ENCODE assay signal across 2 cellular contexts in the genomic region with DNA sequence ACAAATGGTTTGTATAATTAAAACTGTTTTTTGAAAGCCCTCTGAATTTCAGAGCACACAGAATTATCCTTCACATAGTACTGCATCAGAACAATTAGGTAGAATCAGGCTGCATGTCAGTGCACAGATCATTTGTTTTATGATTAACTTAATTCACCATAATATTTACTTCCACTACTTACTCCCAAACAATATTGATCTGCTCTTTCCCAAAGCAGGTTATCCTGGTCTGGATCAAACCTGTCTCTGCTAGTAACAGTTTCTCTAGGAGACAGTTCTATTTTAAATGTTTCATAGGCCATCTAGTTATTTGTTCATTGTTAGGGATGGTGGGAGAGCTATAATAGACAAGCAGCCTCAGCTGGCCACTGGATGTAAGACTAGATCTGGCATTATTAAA.
TF ChIP-seq lines count a peak whose summit lies in the region.

No MANE protein-coding gene starts in this region.

TF ChIP-seq in liver, 16 proteins besides CTCF, POLR2A, EP300 and RAD21 (continued from another document):
- TF ChIP-seq, protein P1, sequence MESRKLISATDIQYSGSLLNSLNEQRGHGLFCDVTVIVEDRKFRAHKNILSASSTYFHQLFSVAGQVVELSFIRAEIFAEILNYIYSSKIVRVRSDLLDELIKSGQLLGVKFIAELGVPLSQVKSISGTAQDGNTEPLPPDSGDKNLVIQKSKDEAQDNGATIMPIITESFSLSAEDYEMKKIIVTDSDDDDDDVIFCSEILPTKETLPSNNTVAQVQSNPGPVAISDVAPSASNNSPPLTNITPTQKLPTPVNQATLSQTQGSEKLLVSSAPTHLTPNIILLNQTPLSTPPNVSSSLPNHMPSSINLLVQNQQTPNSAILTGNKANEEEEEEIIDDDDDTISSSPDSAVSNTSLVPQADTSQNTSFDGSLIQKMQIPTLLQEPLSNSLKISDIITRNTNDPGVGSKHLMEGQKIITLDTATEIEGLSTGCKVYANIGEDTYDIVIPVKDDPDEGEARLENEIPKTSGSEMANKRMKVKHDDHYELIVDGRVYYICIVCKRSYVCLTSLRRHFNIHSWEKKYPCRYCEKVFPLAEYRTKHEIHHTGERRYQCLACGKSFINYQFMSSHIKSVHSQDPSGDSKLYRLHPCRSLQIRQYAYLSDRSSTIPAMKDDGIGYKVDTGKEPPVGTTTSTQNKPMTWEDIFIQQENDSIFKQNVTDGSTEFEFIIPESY (IDR thresholded peaks at IDR 0.05) = peak; percentile 66
- peak; percentile 23 to 70 for TF ChIP-seq HNF4A (conservative IDR thresholded peaks at IDR 0.05)
- peak; percentile 54 for TF ChIP-seq YY1 (IDR thresholded peaks at IDR 0.05)
- TF ChIP-seq TAF1 (conservative IDR thresholded peaks at IDR 0.05) = no peak
- TF ChIP-seq, protein P2, sequence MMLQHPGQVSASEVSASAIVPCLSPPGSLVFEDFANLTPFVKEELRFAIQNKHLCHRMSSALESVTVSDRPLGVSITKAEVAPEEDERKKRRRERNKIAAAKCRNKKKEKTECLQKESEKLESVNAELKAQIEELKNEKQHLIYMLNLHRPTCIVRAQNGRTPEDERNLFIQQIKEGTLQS (IDR thresholded peaks at IDR 0.05) = no peak
- TF ChIP-seq, protein P3, sequence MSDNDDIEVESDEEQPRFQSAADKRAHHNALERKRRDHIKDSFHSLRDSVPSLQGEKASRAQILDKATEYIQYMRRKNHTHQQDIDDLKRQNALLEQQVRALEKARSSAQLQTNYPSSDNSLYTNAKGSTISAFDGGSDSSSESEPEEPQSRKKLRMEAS (IDR thresholded peaks at IDR 0.05) = peak; percentile 53
- TF ChIP-seq, protein P4, sequence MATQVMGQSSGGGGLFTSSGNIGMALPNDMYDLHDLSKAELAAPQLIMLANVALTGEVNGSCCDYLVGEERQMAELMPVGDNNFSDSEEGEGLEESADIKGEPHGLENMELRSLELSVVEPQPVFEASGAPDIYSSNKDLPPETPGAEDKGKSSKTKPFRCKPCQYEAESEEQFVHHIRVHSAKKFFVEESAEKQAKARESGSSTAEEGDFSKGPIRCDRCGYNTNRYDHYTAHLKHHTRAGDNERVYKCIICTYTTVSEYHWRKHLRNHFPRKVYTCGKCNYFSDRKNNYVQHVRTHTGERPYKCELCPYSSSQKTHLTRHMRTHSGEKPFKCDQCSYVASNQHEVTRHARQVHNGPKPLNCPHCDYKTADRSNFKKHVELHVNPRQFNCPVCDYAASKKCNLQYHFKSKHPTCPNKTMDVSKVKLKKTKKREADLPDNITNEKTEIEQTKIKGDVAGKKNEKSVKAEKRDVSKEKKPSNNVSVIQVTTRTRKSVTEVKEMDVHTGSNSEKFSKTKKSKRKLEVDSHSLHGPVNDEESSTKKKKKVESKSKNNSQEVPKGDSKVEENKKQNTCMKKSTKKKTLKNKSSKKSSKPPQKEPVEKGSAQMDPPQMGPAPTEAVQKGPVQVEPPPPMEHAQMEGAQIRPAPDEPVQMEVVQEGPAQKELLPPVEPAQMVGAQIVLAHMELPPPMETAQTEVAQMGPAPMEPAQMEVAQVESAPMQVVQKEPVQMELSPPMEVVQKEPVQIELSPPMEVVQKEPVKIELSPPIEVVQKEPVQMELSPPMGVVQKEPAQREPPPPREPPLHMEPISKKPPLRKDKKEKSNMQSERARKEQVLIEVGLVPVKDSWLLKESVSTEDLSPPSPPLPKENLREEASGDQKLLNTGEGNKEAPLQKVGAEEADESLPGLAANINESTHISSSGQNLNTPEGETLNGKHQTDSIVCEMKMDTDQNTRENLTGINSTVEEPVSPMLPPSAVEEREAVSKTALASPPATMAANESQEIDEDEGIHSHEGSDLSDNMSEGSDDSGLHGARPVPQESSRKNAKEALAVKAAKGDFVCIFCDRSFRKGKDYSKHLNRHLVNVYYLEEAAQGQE (IDR thresholded peaks at IDR 0.05) = peak; percentile 52
- TF ChIP-seq EGR1 (IDR thresholded peaks at IDR 0.05; ENCODE audit: low read depth in 2 of 2) = no peak
- peak in 1 of 2 donors; percentile 60 for TF ChIP-seq JUND (IDR thresholded peaks at IDR 0.05)
- peak in 1 of 2 donors; percentile 82 for TF ChIP-seq RXRA (IDR thresholded peaks at IDR 0.05)
- peak; percentile 21 for TF ChIP-seq FOXA2 (IDR thresholded peaks at IDR 0.05)
- no peak for TF ChIP-seq SP1 (IDR thresholded peaks at IDR 0.05)
- TF ChIP-seq GABPA (IDR thresholded peaks at IDR 0.05 in 1 of 2, conservative IDR thresholded peaks at IDR 0.05 in 1 of 2) = no peak
TF ChIP-seq in liver: peak in this region for 9.

TF ChIP-seq in HepG2, 621 proteins besides CTCF, POLR2A, EP300 and RAD21 (continued from another document):
- TF ChIP-seq, protein P5, sequence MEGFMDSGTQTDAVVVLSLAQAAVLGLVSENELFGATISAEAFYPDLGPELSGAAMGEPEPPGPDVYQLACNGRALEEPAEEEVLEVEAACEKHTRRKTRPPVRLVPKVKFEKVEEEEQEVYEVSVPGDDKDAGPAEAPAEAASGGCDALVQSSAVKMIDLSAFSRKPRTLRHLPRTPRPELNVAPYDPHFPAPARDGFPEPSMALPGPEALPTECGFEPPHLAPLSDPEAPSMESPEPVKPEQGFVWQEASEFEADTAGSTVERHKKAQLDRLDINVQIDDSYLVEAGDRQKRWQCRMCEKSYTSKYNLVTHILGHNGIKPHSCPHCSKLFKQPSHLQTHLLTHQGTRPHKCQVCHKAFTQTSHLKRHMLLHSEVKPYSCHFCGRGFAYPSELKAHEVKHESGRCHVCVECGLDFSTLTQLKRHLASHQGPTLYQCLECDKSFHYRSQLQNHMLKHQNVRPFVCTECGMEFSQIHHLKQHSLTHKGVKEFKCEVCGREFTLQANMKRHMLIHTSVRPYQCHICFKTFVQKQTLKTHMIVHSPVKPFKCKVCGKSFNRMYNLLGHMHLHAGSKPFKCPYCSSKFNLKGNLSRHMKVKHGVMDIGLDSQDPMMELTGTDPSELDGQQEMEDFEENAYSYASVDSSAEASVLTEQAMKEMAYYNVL (CRISPR knock-in tag; IDR thresholded peaks at IDR 0.05; ENCODE audit: borderline replicate concordance) = no peak
- TF ChIP-seq CHCHD3 (CRISPR knock-in tag; IDR thresholded peaks at IDR 0.05) = no peak
